ENCODE assay signal across 1 cellular context in the genomic region with DNA sequence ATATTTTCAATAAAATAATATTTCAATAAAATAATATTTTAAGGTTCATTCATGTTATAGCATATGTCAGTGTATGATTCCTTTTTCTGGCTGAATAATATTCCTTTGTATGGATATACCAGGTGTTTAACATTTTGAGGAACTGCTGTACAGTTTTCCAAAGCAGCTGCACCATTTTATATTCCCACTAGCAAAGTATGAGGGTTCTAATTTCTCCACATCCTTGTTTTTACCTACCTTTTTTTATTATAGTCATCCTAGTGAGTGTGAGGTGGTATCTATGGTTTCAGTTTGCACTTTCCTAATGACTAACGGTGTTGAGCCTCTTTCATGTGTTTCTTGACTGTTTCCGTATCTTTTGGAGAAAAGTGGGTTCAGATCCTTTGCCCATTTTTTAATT.
TF ChIP-seq lines count a peak whose summit lies in the region.

No MANE protein-coding gene starts in this region.

TF ChIP-seq in SK-N-SH, 30 proteins besides CTCF, POLR2A, EP300 and RAD21:
- TF ChIP-seq, protein P1, sequence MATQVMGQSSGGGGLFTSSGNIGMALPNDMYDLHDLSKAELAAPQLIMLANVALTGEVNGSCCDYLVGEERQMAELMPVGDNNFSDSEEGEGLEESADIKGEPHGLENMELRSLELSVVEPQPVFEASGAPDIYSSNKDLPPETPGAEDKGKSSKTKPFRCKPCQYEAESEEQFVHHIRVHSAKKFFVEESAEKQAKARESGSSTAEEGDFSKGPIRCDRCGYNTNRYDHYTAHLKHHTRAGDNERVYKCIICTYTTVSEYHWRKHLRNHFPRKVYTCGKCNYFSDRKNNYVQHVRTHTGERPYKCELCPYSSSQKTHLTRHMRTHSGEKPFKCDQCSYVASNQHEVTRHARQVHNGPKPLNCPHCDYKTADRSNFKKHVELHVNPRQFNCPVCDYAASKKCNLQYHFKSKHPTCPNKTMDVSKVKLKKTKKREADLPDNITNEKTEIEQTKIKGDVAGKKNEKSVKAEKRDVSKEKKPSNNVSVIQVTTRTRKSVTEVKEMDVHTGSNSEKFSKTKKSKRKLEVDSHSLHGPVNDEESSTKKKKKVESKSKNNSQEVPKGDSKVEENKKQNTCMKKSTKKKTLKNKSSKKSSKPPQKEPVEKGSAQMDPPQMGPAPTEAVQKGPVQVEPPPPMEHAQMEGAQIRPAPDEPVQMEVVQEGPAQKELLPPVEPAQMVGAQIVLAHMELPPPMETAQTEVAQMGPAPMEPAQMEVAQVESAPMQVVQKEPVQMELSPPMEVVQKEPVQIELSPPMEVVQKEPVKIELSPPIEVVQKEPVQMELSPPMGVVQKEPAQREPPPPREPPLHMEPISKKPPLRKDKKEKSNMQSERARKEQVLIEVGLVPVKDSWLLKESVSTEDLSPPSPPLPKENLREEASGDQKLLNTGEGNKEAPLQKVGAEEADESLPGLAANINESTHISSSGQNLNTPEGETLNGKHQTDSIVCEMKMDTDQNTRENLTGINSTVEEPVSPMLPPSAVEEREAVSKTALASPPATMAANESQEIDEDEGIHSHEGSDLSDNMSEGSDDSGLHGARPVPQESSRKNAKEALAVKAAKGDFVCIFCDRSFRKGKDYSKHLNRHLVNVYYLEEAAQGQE (IDR thresholded peaks at IDR 0.05; ENCODE audit: low read depth, low read length) = no peak
- TF ChIP-seq TAF1 (IDR thresholded peaks at IDR 0.05; ENCODE audit: borderline replicate concordance, low read depth, low read length) (no peak), GATA2 (CRISPR knock-in tag; IDR thresholded peaks at IDR 0.05) (no peak), EZH2phosphoT487 (IDR thresholded peaks at IDR 0.05; ENCODE audit: borderline replicate concordance, low read depth) (no peak), FOXM1 (IDR thresholded peaks at IDR 0.05; ENCODE audit: low read depth) (no peak), YY1 (IDR thresholded peaks at IDR 0.05; ENCODE audit: low read depth) (no peak), NRF1 (IDR thresholded peaks at IDR 0.05; ENCODE audit: low read depth, low read length) (no peak), NFIC (IDR thresholded peaks at IDR 0.05; ENCODE audit: borderline replicate concordance) (no peak), TCF12 (IDR thresholded peaks at IDR 0.05) (no peak), RXRA (IDR thresholded peaks at IDR 0.05; ENCODE audit: borderline replicate concordance, low read depth) (no peak), JUND (IDR thresholded peaks at IDR 0.05) (no peak), SIN3A (IDR thresholded peaks at IDR 0.05; ENCODE audit: borderline replicate concordance, low read depth, low read length) (no peak), POLR2AphosphoS5 (IDR thresholded peaks at IDR 0.05; ENCODE audit: low read depth, low read length) (no peak), MEF2A (IDR thresholded peaks at IDR 0.05; ENCODE audit: borderline replicate concordance, low read depth) (no peak), RCOR1 (IDR thresholded peaks at IDR 0.05; ENCODE audit: low read length) (no peak), SMC3 (IDR thresholded peaks at IDR 0.05; ENCODE audit: low read depth, low read length) (no peak), CHD2 (IDR thresholded peaks at IDR 0.05; ENCODE audit: low read length, partially characterized antibody) (no peak)
- TF ChIP-seq, protein P2, sequence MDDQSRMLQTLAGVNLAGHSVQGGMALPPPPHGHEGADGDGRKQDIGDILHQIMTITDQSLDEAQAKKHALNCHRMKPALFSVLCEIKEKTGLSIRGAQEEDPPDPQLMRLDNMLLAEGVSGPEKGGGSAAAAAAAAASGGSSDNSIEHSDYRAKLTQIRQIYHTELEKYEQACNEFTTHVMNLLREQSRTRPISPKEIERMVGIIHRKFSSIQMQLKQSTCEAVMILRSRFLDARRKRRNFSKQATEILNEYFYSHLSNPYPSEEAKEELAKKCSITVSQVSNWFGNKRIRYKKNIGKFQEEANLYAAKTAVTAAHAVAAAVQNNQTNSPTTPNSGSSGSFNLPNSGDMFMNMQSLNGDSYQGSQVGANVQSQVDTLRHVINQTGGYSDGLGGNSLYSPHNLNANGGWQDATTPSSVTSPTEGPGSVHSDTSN (IDR thresholded peaks at IDR 0.05) = no peak
- TF ChIP-seq, protein P3, sequence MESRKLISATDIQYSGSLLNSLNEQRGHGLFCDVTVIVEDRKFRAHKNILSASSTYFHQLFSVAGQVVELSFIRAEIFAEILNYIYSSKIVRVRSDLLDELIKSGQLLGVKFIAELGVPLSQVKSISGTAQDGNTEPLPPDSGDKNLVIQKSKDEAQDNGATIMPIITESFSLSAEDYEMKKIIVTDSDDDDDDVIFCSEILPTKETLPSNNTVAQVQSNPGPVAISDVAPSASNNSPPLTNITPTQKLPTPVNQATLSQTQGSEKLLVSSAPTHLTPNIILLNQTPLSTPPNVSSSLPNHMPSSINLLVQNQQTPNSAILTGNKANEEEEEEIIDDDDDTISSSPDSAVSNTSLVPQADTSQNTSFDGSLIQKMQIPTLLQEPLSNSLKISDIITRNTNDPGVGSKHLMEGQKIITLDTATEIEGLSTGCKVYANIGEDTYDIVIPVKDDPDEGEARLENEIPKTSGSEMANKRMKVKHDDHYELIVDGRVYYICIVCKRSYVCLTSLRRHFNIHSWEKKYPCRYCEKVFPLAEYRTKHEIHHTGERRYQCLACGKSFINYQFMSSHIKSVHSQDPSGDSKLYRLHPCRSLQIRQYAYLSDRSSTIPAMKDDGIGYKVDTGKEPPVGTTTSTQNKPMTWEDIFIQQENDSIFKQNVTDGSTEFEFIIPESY (IDR thresholded peaks at IDR 0.05; ENCODE audit: borderline replicate concordance, low read depth) = no peak
